In the genomic region with DNA sequence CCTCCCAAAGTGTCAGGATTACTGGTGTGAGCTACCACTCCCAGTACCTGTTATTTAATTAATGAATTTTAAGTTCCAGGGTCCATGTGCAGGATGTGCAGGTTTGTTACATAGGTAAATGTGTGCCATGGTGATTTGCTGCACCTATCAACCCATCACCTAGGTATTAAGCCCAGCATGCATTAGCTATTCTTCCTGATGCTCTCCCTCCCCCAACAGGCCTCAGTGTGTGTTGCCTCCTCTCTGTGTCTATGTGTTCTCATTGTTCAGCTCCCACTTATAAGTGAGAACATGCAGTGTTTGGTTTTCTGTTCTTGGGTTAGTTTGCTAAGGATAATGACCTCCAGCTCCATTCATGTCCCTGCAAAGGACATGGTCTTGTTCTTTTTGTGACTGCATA, we compare ENCODE assay signal across 8 cellular contexts. TPM values are rescaled to one million over a fixed set of nuclear protein-coding genes. Genes with fewer than 3 reads are reported as not detected.
DNase-seq lines count a peak whose midpoint lies in the region; ATAC-seq and TF ChIP-seq lines count a peak whose summit lies in the region.
"Not testable (repeated sequence)": the region's sequence is repeated elsewhere in the genome, so short reads cannot be mapped to it uniquely, and the experiment has no call there.
"Had no signal": no experiment of that assay in that cellular context is flagged by ENCODE, and none has a peak within 500 bp of the region (broad histone marks: within the 10 kb centered on the region; RNA-seq: fewer than 3 reads in every experiment).

No MANE protein-coding gene starts in this region.

- not testable (repeated sequence) for H3K9me3 ChIP-seq in CD4-positive, alpha-beta T cell (ENCODE audit: control insufficient read depth, low read length); mucosa of rectum (ENCODE audit: control insufficient read depth in 2 of 2, low read length in 2 of 2)

- H3K36me3 ChIP-seq in mucosa of rectum (ENCODE audit: control insufficient read depth in 2 of 2, insufficient read depth in 2 of 2, low read length in 2 of 2) = peaks cover 16 to 21% of the 10 kb centered on the region in 2 donors

- H3K27me3 Mint-ChIP-seq in CD4-positive, alpha-beta T cell; activated CD8-positive, alpha-beta memory T cell treated with anti-CD3 and anti-CD28 coated beads, Interleukin-2, amount 10 ng/mL, durations not matched to agents 7 days and 5 days; central memory CD8-positive, alpha-beta T cell; stimulated activated naive B cell treated with anti-CD40 and anti-IgM and Interleukin-4, amounts not matched to agents 10 μg/mL and 1 μg/mL and 100 μg/mL, for 72 hours: not testable (repeated sequence)

- not testable (repeated sequence) for H3K27ac ChIP-seq in CD4-positive, alpha-beta T cell (ENCODE audit: low read depth, low read length); mucosa of rectum (ENCODE audit: low read depth in 2 of 2, low read length in 2 of 2)

- not testable (repeated sequence) for H3K27me3 ChIP-seq in CD4-positive, alpha-beta T cell (ENCODE audit: control insufficient read depth, insufficient read depth, low read length); mucosa of rectum (ENCODE audit: control insufficient read depth in 2 of 2, insufficient read depth in 2 of 2, low read length in 2 of 2)

- peak overlapping the region; percentile 12 for H3K27ac Mint-ChIP-seq in CD4-positive, alpha-beta T cell
- H3K27ac Mint-ChIP-seq in activated CD8-positive, alpha-beta memory T cell treated with anti-CD3 and anti-CD28 coated beads, Interleukin-2, amount 10 ng/mL, durations not matched to agents 7 days and 5 days = peak overlapping the region; percentile 84
- H3K27ac Mint-ChIP-seq in central memory CD8-positive, alpha-beta T cell (ENCODE audit: low read depth); stimulated activated naive B cell treated with anti-CD40 and anti-IgM and Interleukin-4, amounts not matched to agents 10 μg/mL and 1 μg/mL and 100 μg/mL, for 72 hours: not testable (repeated sequence)

- peak overlapping the region in 1 of 2 donors; percentile 47 for H3K9ac ChIP-seq in mucosa of rectum (ENCODE audit: low read depth in 1 of 2, low read length in 2 of 2)

- DNase-seq in CD4-positive, alpha-beta T cell; activated CD8-positive, alpha-beta memory T cell treated with anti-CD3 and anti-CD28 coated beads, Interleukin-2, amount 10 ng/mL, durations not matched to agents 7 days and 5 days; central memory CD8-positive, alpha-beta T cell (ENCODE audit: low spot score in 2 of 2); stimulated activated naive B cell treated with anti-CD40 and anti-IgM and Interleukin-4, amounts not matched to agents 10 μg/mL and 1 μg/mL and 100 μg/mL, for 72 hours: not testable (repeated sequence)
- DNase-seq in OCI-M1 (lab: John Stamatoyannopoulos, UW) = peak; percentile 59

- ATAC-seq in CD4-positive, alpha-beta T cell (ENCODE audit: poor library complexity) = peak; percentile 61
- ATAC-seq in activated CD8-positive, alpha-beta memory T cell treated with anti-CD3 and anti-CD28 coated beads, Interleukin-2, amount 10 ng/mL, durations not matched to agents 7 days and 5 days = peak; percentile 46
- not testable (repeated sequence) for ATAC-seq in central memory CD8-positive, alpha-beta T cell (replicated peaks; ENCODE audit: extremely low read depth, poor library complexity, severe bottlenecking)
- ATAC-seq in stimulated activated naive B cell treated with anti-CD40 and anti-IgM and Interleukin-4, amounts not matched to agents 10 μg/mL and 1 μg/mL and 100 μg/mL, for 72 hours (replicated peaks) = peak; percentile 31 to 49

- POLR2A ChIA-PET in CD4-positive, alpha-beta T cell (lab: Charles Lee) = interaction anchor here (1.1 to 3.3 kb wide), 5 partner anchors 9 to 46 kb away, joined by 3 to 14 read pairs (median 6); a partner anchor contains a TSS

- H3K9me3 Mint-ChIP-seq in CD4-positive, alpha-beta T cell; activated CD8-positive, alpha-beta memory T cell treated with anti-CD3 and anti-CD28 coated beads, Interleukin-2, amount 10 ng/mL, durations not matched to agents 7 days and 5 days (ENCODE audit: low read depth); central memory CD8-positive, alpha-beta T cell; stimulated activated naive B cell treated with anti-CD40 and anti-IgM and Interleukin-4, amounts not matched to agents 10 μg/mL and 1 μg/mL and 100 μg/mL, for 72 hours: not testable (repeated sequence)

- H3K4me3 ChIP-seq in mucosa of rectum (ENCODE audit: low read length in 2 of 2) = peak overlapping the region; percentile 26 to 77

- intact Hi-C loops in CD4-positive, alpha-beta T cell (cut with DNase I, micrococcal nuclease) = not testable (repeated sequence)

- peaks cover 34% of the 10 kb centered on the region for H3K4me1 Mint-ChIP-seq in CD4-positive, alpha-beta T cell (ENCODE audit: low read depth)
- H3K4me1 Mint-ChIP-seq in activated CD8-positive, alpha-beta memory T cell treated with anti-CD3 and anti-CD28 coated beads, Interleukin-2, amount 10 ng/mL, durations not matched to agents 7 days and 5 days = peaks cover 29% of the 10 kb centered on the region
- H3K4me1 Mint-ChIP-seq in central memory CD8-positive, alpha-beta T cell = not testable (repeated sequence)
- H3K4me1 Mint-ChIP-seq in stimulated activated naive B cell treated with anti-CD40 and anti-IgM and Interleukin-4, amounts not matched to agents 10 μg/mL and 1 μg/mL and 100 μg/mL, for 72 hours = peaks cover 7 to 12% of the 10 kb centered on the region in 2 donors

- CTCF ChIA-PET in CD4-positive, alpha-beta T cell (lab: Charles Lee) = interaction anchor here (0.8 to 1.4 kb wide), 3 partner anchors 44 to 168 kb away, joined by 3 read pairs; a partner anchor contains a TSS
- CTCF ChIA-PET in activated CD8-positive, alpha-beta memory T cell treated with anti-CD3 and anti-CD28 coated beads, Interleukin-2, amount 10 ng/mL, durations not matched to agents 7 days and 5 days (lab: Charles Lee) = interaction anchor here (0.8 to 2.2 kb wide), 10 partner anchors 10 to 169 kb away, joined by 3 to 17 read pairs (median 4); a partner anchor contains a TSS

- not testable (repeated sequence) for H3K4me1 ChIP-seq in mucosa of rectum (ENCODE audit: control insufficient read depth in 2 of 2, insufficient read depth in 2 of 2, low read length in 2 of 2)

- peaks cover 30% of the 10 kb centered on the region for H3K36me3 Mint-ChIP-seq in CD4-positive, alpha-beta T cell (ENCODE audit: low read depth)
- H3K36me3 Mint-ChIP-seq in activated CD8-positive, alpha-beta memory T cell treated with anti-CD3 and anti-CD28 coated beads, Interleukin-2, amount 10 ng/mL, durations not matched to agents 7 days and 5 days = peaks cover 17% of the 10 kb centered on the region
- H3K36me3 Mint-ChIP-seq in central memory CD8-positive, alpha-beta T cell (ENCODE audit: insufficient read depth) = not testable (repeated sequence)
- peaks cover 21 to 22% of the 10 kb centered on the region in 2 donors for H3K36me3 Mint-ChIP-seq in stimulated activated naive B cell treated with anti-CD40 and anti-IgM and Interleukin-4, amounts not matched to agents 10 μg/mL and 1 μg/mL and 100 μg/mL, for 72 hours

- H3K4me3 Mint-ChIP-seq in CD4-positive, alpha-beta T cell = peak overlapping the region; percentile 82
- H3K4me3 Mint-ChIP-seq in activated CD8-positive, alpha-beta memory T cell treated with anti-CD3 and anti-CD28 coated beads, Interleukin-2, amount 10 ng/mL, durations not matched to agents 7 days and 5 days = peak overlapping the region; percentile 72
- peak overlapping the region; percentile 56 for H3K4me3 Mint-ChIP-seq in central memory CD8-positive, alpha-beta T cell
- H3K4me3 Mint-ChIP-seq in stimulated activated naive B cell treated with anti-CD40 and anti-IgM and Interleukin-4, amounts not matched to agents 10 μg/mL and 1 μg/mL and 100 μg/mL, for 72 hours = peak overlapping the region; percentile 31 to 71

- not testable (repeated sequence) for TF ChIP-seq CTCF in CD4-positive, alpha-beta T cell (IDR thresholded peaks at IDR 0.05)

RNA-seq across cellular contexts. Expression of a gene that starts 8.9 kb away (rescaled TPM):
- total RNA-seq in CD4-positive, alpha-beta T cell = 100 to 1,000 TPM; 102 TPM
- total RNA-seq in activated CD8-positive, alpha-beta memory T cell treated with anti-CD3 and anti-CD28 coated beads, Interleukin-2, amount 10 ng/mL, durations not matched to agents 7 days and 5 days = 10 to 100 TPM; 74.9 to 87.0 TPM

RNA-seq across cellular contexts. Expression of a gene that starts 11.9 kb away (rescaled TPM):
- 10 to 100 TPM; 25.2 to 27.2 TPM for total RNA-seq in CD4-positive, alpha-beta T cell
- 10 to 100 TPM; 23.3 to 27.2 TPM for total RNA-seq in activated CD8-positive, alpha-beta memory T cell treated with anti-CD3 and anti-CD28 coated beads, Interleukin-2, amount 10 ng/mL, durations not matched to agents 7 days and 5 days

RNA-seq across cellular contexts. Expression of a gene that starts 44.3 kb away (rescaled TPM):
- 10 to 100 TPM; 32.8 to 35.5 TPM for total RNA-seq in CD4-positive, alpha-beta T cell
- 100 to 1,000 TPM; 112 to 129 TPM for total RNA-seq in activated CD8-positive, alpha-beta memory T cell treated with anti-CD3 and anti-CD28 coated beads, Interleukin-2, amount 10 ng/mL, durations not matched to agents 7 days and 5 days

RNA-seq across cellular contexts. Expression of a gene that starts 57.9 kb away (rescaled TPM):
- not detected for total RNA-seq in CD4-positive, alpha-beta T cell
- not detected for total RNA-seq in activated CD8-positive, alpha-beta memory T cell treated with anti-CD3 and anti-CD28 coated beads, Interleukin-2, amount 10 ng/mL, durations not matched to agents 7 days and 5 days
- total RNA-seq: H4, MCF 10A had no signal
